In the genomic region with DNA sequence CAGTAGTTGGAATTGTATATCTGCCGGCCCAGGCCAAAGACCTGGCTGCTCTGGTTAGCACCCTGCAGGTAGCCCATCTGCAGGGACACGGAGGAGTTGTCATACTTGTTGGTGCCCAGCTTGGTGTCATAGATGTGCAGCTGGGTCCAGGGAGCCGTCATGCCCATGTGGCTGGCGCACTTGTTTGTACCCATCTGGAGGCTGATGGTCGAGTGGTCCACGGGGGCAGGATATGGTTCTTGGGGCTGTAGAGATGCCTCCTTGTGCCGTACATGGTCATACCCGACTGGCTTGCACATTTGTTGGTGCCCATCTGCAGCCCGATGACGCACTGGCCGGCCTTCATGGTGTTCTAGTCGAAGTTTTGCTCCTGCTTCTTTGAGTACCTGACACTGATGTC, we compare ENCODE assay signal across 23 cellular contexts. TPM values are rescaled to one million over a fixed set of nuclear protein-coding genes. Genes with fewer than 3 reads are reported as not detected.
"Had no signal": no experiment of that assay in that cellular context is flagged by ENCODE, and none has a peak within 500 bp of the region (broad histone marks: within the 10 kb centered on the region; RNA-seq: fewer than 3 reads in every experiment).

No MANE protein-coding gene starts in this region.

- DNase-seq: effector CD4-positive, alpha-beta T cell; endodermal cell; foreskin melanocyte; head of caudate nucleus; kidney; left cardiac atrium; left ventricle myocardium inferior; mucosa of descending colon; naive thymus-derived CD8-positive, alpha-beta T cell; nucleus accumbens; ovary; stimulated activated CD4-positive, alpha-beta T cell treated with anti-CD3 and anti-CD28 coated beads, Interleukin-4, amount 100 ng/mL, for 1 hour; stomach; substantia nigra had no signal

- H3K27ac ChIP-seq: coronary artery, hepatocyte, left ventricle myocardium inferior, ovary, right atrium auricular region, stomach, vagina had no signal

- ATAC-seq: left cardiac atrium; mucosa of descending colon; naive thymus-derived CD8-positive, alpha-beta T cell; stimulated activated memory B cell treated with anti-CD40 and anti-IgM and Interleukin-4, amounts not matched to agents 10 μg/mL and 1 μg/mL and 100 μg/mL, for 72 hours had no signal

- H3K4me3 Mint-ChIP-seq: endodermal cell; naive thymus-derived CD8-positive, alpha-beta T cell; stimulated activated memory B cell treated with anti-CD40 and anti-IgM and Interleukin-4, amounts not matched to agents 10 μg/mL and 1 μg/mL and 100 μg/mL, for 72 hours; type B pancreatic cell had no signal

- FAIRE-seq: endothelial cell of umbilical vein, kidney had no signal

- H3K36me3 ChIP-seq: left ventricle myocardium inferior, ovary, right atrium auricular region, stomach, vagina had no signal

- H3K9me3 Mint-ChIP-seq: endodermal cell; stimulated activated memory B cell treated with anti-CD40 and anti-IgM and Interleukin-4, amounts not matched to agents 10 μg/mL and 1 μg/mL and 100 μg/mL, for 72 hours; type B pancreatic cell had no signal

- H3K4me2 ChIP-seq: hepatocyte, smooth muscle cell had no signal

- H2AFZ ChIP-seq: hepatocyte had no signal

- H3K27me3 ChIP-seq: ovary, vagina had no signal

- H3K9me3 ChIP-seq: left ventricle myocardium inferior, mucosa of descending colon, ovary, right atrium auricular region, stomach, vagina had no signal

- H3K27ac Mint-ChIP-seq: endodermal cell; naive thymus-derived CD8-positive, alpha-beta T cell; stimulated activated memory B cell treated with anti-CD40 and anti-IgM and Interleukin-4, amounts not matched to agents 10 μg/mL and 1 μg/mL and 100 μg/mL, for 72 hours; type B pancreatic cell had no signal

- H3K4me3 ChIP-seq: coronary artery, hepatocyte, left ventricle myocardium inferior, lung, mucosa of descending colon, ovary, right atrium auricular region, smooth muscle cell, stomach, vagina had no signal

RNA-seq across cellular contexts. Expression of a gene that starts 6.0 kb away (rescaled TPM):
- total RNA-seq: endothelial cell of umbilical vein had no signal
- polyA plus RNA-seq: naive thymus-derived CD8-positive, alpha-beta T cell had no signal
